ENCODE assay signal across 22 cellular contexts in the genomic region with DNA sequence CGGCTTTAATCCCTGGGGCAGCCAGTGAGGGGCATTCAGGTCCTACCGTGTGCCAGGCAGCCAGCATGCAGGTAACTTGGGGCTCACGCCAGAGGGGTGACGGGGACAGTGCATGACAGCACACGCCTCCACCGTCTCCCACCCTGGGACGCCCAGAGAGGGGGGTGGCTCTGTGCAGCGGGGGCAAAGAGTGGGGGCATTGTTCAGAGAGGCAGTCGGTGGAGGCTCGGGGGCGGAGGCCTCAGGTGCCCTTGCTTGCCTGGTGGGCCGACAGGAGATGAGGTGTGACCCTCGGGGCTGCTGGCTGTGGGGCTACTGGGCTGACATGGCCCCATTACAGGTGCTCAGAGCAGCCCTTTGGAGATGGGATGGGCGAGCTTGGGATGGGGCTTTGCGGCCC.
"Had no signal": no experiment of that assay in that cellular context is flagged by ENCODE, and none has a peak within 500 bp of the region (broad histone marks: within the 10 kb centered on the region; RNA-seq: fewer than 3 reads in every experiment).

No MANE protein-coding gene starts in this region.

- H3K4me3 ChIP-seq: MG63, SJCRH30 had no signal

- H3K36me3 ChIP-seq: MG63 had no signal

- H3K27ac ChIP-seq: HL-60, SJCRH30 had no signal

- ATAC-seq: SK-N-SH treated with all-trans-retinoic acid at 6 μM for 48 hours had no signal

- H3K9me3 ChIP-seq: MG63, SJCRH30 had no signal

- H3K27me3 ChIP-seq: MG63, SJCRH30 had no signal

- DNase-seq: Karpas-422, KBM-7, MG63, NCI-H1092, NCI-H1105 treated with DMSO at 0.1 percent for 48 hours, NCI-H1417 treated with DMSO at 0.1 percent for 48 hours, NCI-H146, NCI-H187, NCI-H2029, NCI-H2081 treated with DMSO at 0.1 percent for 48 hours, NCI-H2171, NCI-H226, NCI-H446, NCI-H510A, NCI-H524 treated with DMSO at 0.1 percent for 48 hours, NCI-H69, NCI-H774, RPMI8226, SHP77 treated with DMSO at 0.1 percent for 48 hours, SJCRH30 had no signal
